In the genomic region with DNA sequence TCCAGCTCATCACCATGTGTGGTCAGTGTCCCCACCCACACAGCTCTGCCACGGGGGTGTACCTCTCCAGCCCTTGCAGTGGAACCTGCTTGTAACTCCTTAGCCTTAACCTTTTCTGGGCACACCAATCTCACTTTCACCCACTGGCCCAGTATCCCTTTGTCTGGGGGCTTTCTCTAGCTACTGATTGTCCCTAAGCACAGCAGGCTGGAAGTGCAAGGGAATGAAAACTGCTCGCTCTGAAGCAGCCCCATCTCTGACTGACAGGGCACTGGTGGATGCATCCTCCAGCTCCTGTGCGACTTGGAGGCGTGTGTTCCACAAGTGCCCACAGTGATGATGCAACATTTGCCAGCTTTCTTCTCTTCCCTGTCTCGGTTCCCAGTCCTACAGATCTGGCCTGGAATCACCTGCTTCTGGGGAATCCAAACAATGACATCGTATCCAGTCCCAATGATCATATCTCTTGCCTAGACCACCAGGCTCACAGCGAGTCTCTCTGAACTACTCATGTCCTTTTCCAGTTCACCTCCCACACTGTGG, we compare ENCODE assay signal across 17 cellular contexts. TPM values are rescaled to one million over a fixed set of nuclear protein-coding genes. Genes with fewer than 3 reads are reported as not detected.
DNase-seq lines count a peak whose midpoint lies in the region; ATAC-seq, FAIRE-seq and TF ChIP-seq lines count a peak whose summit lies in the region.
"Had no signal": no experiment of that assay in that cellular context is flagged by ENCODE, and none has a peak within 500 bp of the region (broad histone marks: within the 10 kb centered on the region; RNA-seq: fewer than 3 reads in every experiment).

No MANE protein-coding gene starts in this region.

- POLR2A ChIA-PET in A549 (lab: Yijun Ruan, JAX): no interaction called here

- TF ChIP-seq RAD21 in A549 (conservative IDR thresholded peaks at IDR 0.05 in 1 of 2, IDR thresholded peaks at IDR 0.05 in 1 of 2) (no peak), Ishikawa (IDR thresholded peaks at IDR 0.05; ENCODE audit: low read depth) (no peak)

- H3K27ac Mint-ChIP-seq in nephron: peak overlapping the region in 2 of 3 experiments; percentile 38 to 71
- H3K27ac Mint-ChIP-seq: activated B cell treated with CpG ODN at 0.5 μM for 24 hours; CD4-positive, alpha-beta T cell; natural killer cell had no signal

- no peaks in the 10 kb centered on the region for H3K9me3 Mint-ChIP-seq in nephron
- H3K9me3 Mint-ChIP-seq: activated B cell treated with CpG ODN at 0.5 μM for 24 hours; CD4-positive, alpha-beta T cell; natural killer cell had no signal

- ATAC-seq in A549 (no peak), GM21381 (IDR thresholded peaks at IDR 0.05; ENCODE audit: unreplicated experiment) (no peak)
- ATAC-seq: gastrocnemius medialis, natural killer cell had no signal

- TF ChIP-seq EP300 in A549 (IDR thresholded peaks at IDR 0.05) (no peak), Ishikawa (IDR thresholded peaks at IDR 0.05; ENCODE audit: borderline replicate concordance) (no peak)

- H3K27ac ChIP-seq in A549: peak overlapping the region; percentile 55 to 78

- H3K27me3 Mint-ChIP-seq in nephron (ENCODE audit: low read depth): peaks cover 31% of the 10 kb centered on the region

- DNase-seq in A549 (ENCODE audit: low read depth in 1 of 2, low spot score in 1 of 2): no peak
- DNase-seq in epithelial cell of proximal tubule (ENCODE audit: low read depth): peak; percentile 39
- no peak for DNase-seq in GOT3 (lab: John Stamatoyannopoulos, UW)
- no peak for DNase-seq in cortex of kidney (lab: John Stamatoyannopoulos, UW)
- DNase-seq in stimulated activated naive CD4-positive, alpha-beta T cell treated with Interleukin-2 at 50 U/mL for 16 hours (lab: John Stamatoyannopoulos, UW): no peak
- DNase-seq: activated B cell treated with CpG ODN at 0.5 μM for 24 hours; CD4-positive, alpha-beta T cell; gastrocnemius medialis; natural killer cell; NCI-H187; NCI-H510A treated with DMSO at 0.1 percent for 48 hours; retina; T-helper 2 cell had no signal

- no peaks in the 10 kb centered on the region for H3K36me3 Mint-ChIP-seq in nephron (ENCODE audit: low read depth)
- H3K36me3 Mint-ChIP-seq: natural killer cell had no signal

- peaks cover 71% of the 10 kb centered on the region for H3K4me1 ChIP-seq in A549

- H3K4me1 Mint-ChIP-seq in nephron: peaks cover 28% of the 10 kb centered on the region
- H3K4me1 Mint-ChIP-seq: activated B cell treated with CpG ODN at 0.5 μM for 24 hours, natural killer cell had no signal

- CTCF ChIA-PET in A549 (lab: Yijun Ruan, JAX): interaction anchor here (4.2 to 8.2 kb wide), 2 partner anchors 11 to 15 kb away, joined by 19 to 77 read pairs; no protein-coding TSS in a partner anchor

- no peak overlapping the region for H3K4me3 Mint-ChIP-seq in nephron
- H3K4me3 Mint-ChIP-seq: activated B cell treated with CpG ODN at 0.5 μM for 24 hours; CD4-positive, alpha-beta T cell; natural killer cell had no signal

- 69% methylated on average over 7 of the region's 7 CpGs for WGBS in A549 (ENCODE audit: missing lambda C conversion rate)

- no peak overlapping the region for H3K4me3 ChIP-seq in A549
- no peak overlapping the region for H3K4me3 ChIP-seq in epithelial cell of proximal tubule (ENCODE audit: low read depth, low read length)
- H3K4me3 ChIP-seq: gastrocnemius medialis had no signal

- no peaks in the 10 kb centered on the region for H3K9me3 ChIP-seq in A549
- H3K9me3 ChIP-seq: gastrocnemius medialis had no signal

- TF ChIP-seq POLR2A in A549 (IDR thresholded peaks at IDR 0.05; ENCODE audit: low read length): no peak

- FAIRE-seq in A549 (lab: Jason Lieb, UNC): no peak
- FAIRE-seq: GM19239 had no signal

- TF ChIP-seq CTCF in A549 (IDR thresholded peaks at IDR 0.05): no peak
- TF ChIP-seq CTCF in epithelial cell of proximal tubule (conservative IDR thresholded peaks at IDR 0.05; ENCODE audit: low read depth, low read length): no peak
- no peak for TF ChIP-seq CTCF in nephron (IDR thresholded peaks at IDR 0.05; ENCODE audit: unreplicated experiment in 3 of 3)

- peak overlapping the region; percentile 16; the same call in 2 of the 3 replicates for H3K4me2 ChIP-seq in A549

TF ChIP-seq in A549, 52 proteins besides CTCF, POLR2A, EP300 and RAD21:
- peak in 1 of 2 experiments; percentile 60; a peak in 3 of 4 replicates for TF ChIP-seq CEBPB (IDR thresholded peaks at IDR 0.05)
- TF ChIP-seq, protein P1, sequence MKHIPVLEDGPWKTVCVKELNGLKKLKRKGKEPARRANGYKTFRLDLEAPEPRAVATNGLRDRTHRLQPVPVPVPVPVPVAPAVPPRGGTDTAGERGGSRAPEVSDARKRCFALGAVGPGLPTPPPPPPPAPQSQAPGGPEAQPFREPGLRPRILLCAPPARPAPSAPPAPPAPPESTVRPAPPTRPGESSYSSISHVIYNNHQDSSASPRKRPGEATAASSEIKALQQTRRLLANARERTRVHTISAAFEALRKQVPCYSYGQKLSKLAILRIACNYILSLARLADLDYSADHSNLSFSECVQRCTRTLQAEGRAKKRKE (CRISPR knock-in tag; IDR thresholded peaks at IDR 0.05; ENCODE audit: low read depth): no peak
TF ChIP-seq in A549: peak in this region for 1.

TF ChIP-seq in Ishikawa, 13 proteins besides CTCF, POLR2A, EP300 and RAD21:
- TF ChIP-seq YY1 (IDR thresholded peaks at IDR 0.05; ENCODE audit: low read depth) (no peak), CEBPB (IDR thresholded peaks at IDR 0.05) (peak; percentile 58)

RNA-seq across cellular contexts. Expression of a gene that starts 33.6 kb away (rescaled TPM):
- polyA plus RNA-seq in A549 (2011; rRNA removed) (not detected in 2 replicates), A549 (2017; fragmentation: RNase III; extraction: RNeasy Plus Mini Kit Qiagen cat#74134 plus additional on column Dnase treatment) (not detected in 3 replicates)
- polyA plus RNA-seq in A549 (2012; cell fraction: cytosol; rRNA removed): not detected in 2 replicates
- polyA plus RNA-seq in A549 (2012; cell fraction: nucleus; rRNA removed): not detected in 2 replicates
- polyA minus RNA-seq in A549 (2011; rRNA and poly(A)+ RNA removed): not detected in 2 replicates
- not detected in 2 replicates for total RNA-seq in epithelial cell of proximal tubule
- total RNA-seq: activated B cell treated with CpG ODN at 0.5 μM for 24 hours; CD4-positive, alpha-beta T cell; gastrocnemius medialis; natural killer cell had no signal

RNA-seq across cellular contexts. Expression of a gene that starts 53.5 kb away (rescaled TPM):
- polyA plus RNA-seq in A549 (2011; rRNA removed) (0.17 and 0.22 TPM in 2 replicates), A549 (2017; fragmentation: RNase III; extraction: RNeasy Plus Mini Kit Qiagen cat#74134 plus additional on column Dnase treatment) (0.16 to 0.30 TPM (median 0.24 TPM) in 3 replicates)
- 0.13 and 0.26 TPM in 2 replicates for polyA plus RNA-seq in A549 (2012; cell fraction: cytosol; rRNA removed)
- polyA plus RNA-seq in A549 (2012; cell fraction: nucleus; rRNA removed): not detected in 2 replicates
- not detected in 2 replicates for polyA minus RNA-seq in A549 (2011; rRNA and poly(A)+ RNA removed)
- 0.80 TPM in 1 of 2 replicates, not detected in the other for total RNA-seq in epithelial cell of proximal tubule
- total RNA-seq: activated B cell treated with CpG ODN at 0.5 μM for 24 hours; CD4-positive, alpha-beta T cell; gastrocnemius medialis; natural killer cell had no signal

RNA-seq across cellular contexts. Expression of a gene that starts 59.1 kb away (rescaled TPM):
- polyA plus RNA-seq in A549 (2011; rRNA removed): 7.5 and 10.8 TPM in 2 replicates
- polyA plus RNA-seq in A549 (2012; cell fraction: cytosol; rRNA removed): 5.7 and 7.9 TPM in 2 replicates
- 4.7 and 5.0 TPM in 2 replicates for polyA plus RNA-seq in A549 (2012; cell fraction: nucleus; rRNA removed)
- 3.3 to 5.1 TPM (median 4.7 TPM) in 3 replicates for polyA plus RNA-seq in A549 (2017; fragmentation: RNase III; extraction: RNeasy Plus Mini Kit Qiagen cat#74134 plus additional on column Dnase treatment)
- polyA minus RNA-seq in A549 (2011; rRNA and poly(A)+ RNA removed): 2.9 and 4.0 TPM in 2 replicates
- 0.36 and 1.2 TPM in 2 replicates for total RNA-seq in epithelial cell of proximal tubule
- total RNA-seq: CD4-positive, alpha-beta T cell; natural killer cell had no signal
